In the genomic region with DNA sequence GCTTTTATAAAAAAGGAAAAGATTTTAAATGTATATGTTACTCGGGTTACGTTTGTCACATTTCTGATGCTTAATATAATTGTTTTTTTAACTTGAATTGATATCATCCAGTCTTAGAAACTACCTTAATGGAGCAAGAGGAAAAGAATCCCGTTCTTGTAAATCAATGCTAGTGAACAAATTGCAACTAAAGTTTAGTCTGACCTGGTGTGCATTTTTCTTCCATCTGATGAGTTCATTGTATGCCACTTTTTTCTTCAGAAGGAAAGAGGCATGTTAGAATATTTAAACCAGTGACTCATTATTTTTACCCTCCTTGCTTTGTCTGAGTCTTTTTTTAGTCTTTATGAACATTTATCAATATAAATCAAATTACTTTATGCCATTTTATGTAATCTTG, we compare ENCODE assay signal across 9 cellular contexts. TPM values are rescaled to one million over a fixed set of nuclear protein-coding genes. Genes with fewer than 3 reads are reported as not detected.
A peak's percentile ranks its signal among the peaks of the same experiment; 100 is the strongest.
DNase-seq lines count a peak whose midpoint lies in the region; ATAC-seq, FAIRE-seq and TF ChIP-seq lines count a peak whose summit lies in the region.
"Had no signal": no experiment of that assay in that cellular context is flagged by ENCODE, and none has a peak within 500 bp of the region (broad histone marks: within the 10 kb centered on the region; RNA-seq: fewer than 3 reads in every experiment).

No MANE protein-coding gene starts in this region.

- DNase-seq in cardiac muscle cell (ENCODE audit: low read depth in 1 of 2, low spot score in 1 of 2): peak in 1 of 2 donors; percentile 39
- no peak for DNase-seq in Right ventricle myocardium inferior (ENCODE audit: missing footprints)
- DNase-seq in astrocyte of the spinal cord (ENCODE audit: low read depth, low spot score): no peak
- DNase-seq in lower leg skin (ENCODE audit: low spot score in 2 of 2): no peak
- no peak for DNase-seq in upper lobe of right lung
- no peak for DNase-seq in HTR-8/SVneo (ENCODE audit: insufficient read length, low spot score)

- H3K4me3 ChIP-seq in cardiac muscle cell (peak overlapping the region; percentile 44), astrocyte of the spinal cord (ENCODE audit: low read depth, low read length) (peak overlapping the region; percentile 70), lower leg skin (ENCODE audit: low read depth, poor library complexity, severe bottlenecking) (peak overlapping the region; percentile 45), upper lobe of right lung (peak overlapping the region; percentile 53)

- no peak for ATAC-seq in Right ventricle myocardium inferior
- no peak for ATAC-seq in upper lobe of right lung
- no peak for ATAC-seq in HG03108 (IDR thresholded peaks at IDR 0.05; ENCODE audit: unreplicated experiment)
- ATAC-seq in HG02588 (IDR thresholded peaks at IDR 0.05; ENCODE audit: unreplicated experiment): no peak

- H3K9me3 ChIP-seq in cardiac muscle cell (ENCODE audit: low read depth): no peaks in the 10 kb centered on the region
- no peaks in the 10 kb centered on the region for H3K9me3 ChIP-seq in upper lobe of right lung

- TF ChIP-seq CTCF in cardiac muscle cell (IDR thresholded peaks at IDR 0.05; ENCODE audit: low read depth, low read length) (no peak), astrocyte of the spinal cord (IDR thresholded peaks at IDR 0.05; ENCODE audit: low read depth, low read length) (no peak), lower leg skin (IDR thresholded peaks at IDR 0.05) (no peak), upper lobe of right lung (IDR thresholded peaks at IDR 0.05) (no peak)

- FAIRE-seq in HTR-8/SVneo (lab: Jason Lieb, UNC): no peak

- 9 to 16% methylated on average over 3 of the region's 3 CpGs for WGBS in lower leg skin, 2 donors

- no peak for TF ChIP-seq POLR2A in lower leg skin (IDR thresholded peaks at IDR 0.05)

- in situ Hi-C loops in astrocyte of the spinal cord (cut with HindIII; ENCODE audit: low sequenced_read_pairs): no loop called here

- H3K27ac ChIP-seq in cardiac muscle cell (peak overlapping the region; percentile 78), upper lobe of right lung (peak overlapping the region; percentile 68)

- H3K27me3 ChIP-seq in cardiac muscle cell (no peaks in the 10 kb centered on the region), upper lobe of right lung (no peaks in the 10 kb centered on the region)

- H3K4me1 ChIP-seq in cardiac muscle cell (ENCODE audit: low read depth) (peaks cover 38% of the 10 kb centered on the region), upper lobe of right lung (peaks cover 22% of the 10 kb centered on the region)

- H3K36me3 ChIP-seq in cardiac muscle cell: peaks cover 2% of the 10 kb centered on the region
- H3K36me3 ChIP-seq in upper lobe of right lung: peaks cover 5% of the 10 kb centered on the region

- intact Hi-C loops in Right ventricle myocardium inferior (cut with DNase I): loop anchor here (5.0 kb wide), 1 partner anchor 100 kb away; no protein-coding TSS in a partner anchor
- intact Hi-C loops in lower leg skin (cut with DNase I; ENCODE audit: low total_unique reads): no loop called here
- intact Hi-C loops in upper lobe of right lung (cut with DNase I): no loop called here

RNA-seq across cellular contexts. Expression of a gene that starts 34.7 kb away (rescaled TPM):
- total RNA-seq in cardiac muscle cell (25.5 and 29.5 TPM in 2 replicates), Right ventricle myocardium inferior (16.2 TPM), lower leg skin (100 to 1,000 TPM in 1 of 4 donors, 10 to 100 TPM in 3; 64.3 to 124 (median 77.2) TPM), upper lobe of right lung (42.8 TPM)
- 20.0 and 36.0 TPM in 2 replicates for polyA plus RNA-seq in cardiac muscle cell

RNA-seq across cellular contexts. Expression of a gene that starts 42.4 kb away (rescaled TPM):
- total RNA-seq in cardiac muscle cell (not detected in 2 replicates), Right ventricle myocardium inferior (not detected), lower leg skin (1 to 10 TPM in 1 of 4 donors, under 1 TPM in 1, not detected in 2; 0.93 to 1.0 TPM), upper lobe of right lung (not detected)
- polyA plus RNA-seq in cardiac muscle cell: not detected in 2 replicates

RNA-seq across cellular contexts. Expression of a gene that starts 52.3 kb away (rescaled TPM):
- total RNA-seq in cardiac muscle cell (not detected in 2 replicates), Right ventricle myocardium inferior (not detected), lower leg skin (1,000 to 10,000 TPM; 5,202 to 6,742 (median 5,683) TPM), upper lobe of right lung (not detected)
- polyA plus RNA-seq in cardiac muscle cell: not detected in 2 replicates
- total RNA-seq: lung had no signal
- polyA plus RNA-seq: lung had no signal

Comparison
In these comparisons a context has a peak if more than half of its experiments do, and no peak if none do; other contexts are left out.
1. RNA of a gene that starts 52.3 kb away (total RNA-seq): 5,202 to 6,742 TPM in lower leg skin; not detected in cardiac muscle cell, not detected in Right ventricle myocardium inferior (single experiment) and not detected in upper lobe of right lung (single experiment); every median in the first group is over 1,000 times any median in the second.
2. Peak in every context shown above with its lines, with median percentiles within 50 percentile points of each other: H3K4me3 ChIP-seq.